ENCODE assay signal across 8 cellular contexts in genomic region chr20:50308513-50309279, GRCh38.
A peak's percentile ranks its signal among the peaks of the same experiment; 100 is the strongest.
DNase-seq lines count a peak whose midpoint lies in the region; ATAC-seq and TF ChIP-seq lines count a peak whose summit lies in the region.

No MANE protein-coding gene starts in this region.

- peak overlapping the region; percentile 39 for H3K4me3 ChIP-seq in AG10803 (ENCODE audit: low read length)

- ATAC-seq in left lobe of liver (peak; percentile 45), GM19023 (IDR thresholded peaks at IDR 0.05; ENCODE audit: unreplicated experiment) (no peak), GM18517 (IDR thresholded peaks at IDR 0.05; ENCODE audit: unreplicated experiment) (no peak), HG03565 (IDR thresholded peaks at IDR 0.05; ENCODE audit: unreplicated experiment) (no peak)

- H3K27ac ChIP-seq in cingulate gyrus (ENCODE audit: low read depth, low read length), result peak overlapping the region; percentile 82

- TF ChIP-seq CTCF in AG10803 (conservative IDR thresholded peaks at IDR 0.05; ENCODE audit: low read length), result peak; percentile 21; the same call in 1 of the 2 replicates

- peak; percentile 100 for DNase-seq in AG10803 (ENCODE audit: low read depth)
- DNase-seq in NCI-H510A treated with DMSO at 0.1 percent for 48 hours (lab: John Stamatoyannopoulos, UW), result peak; percentile 60
- DNase-seq in left lobe of liver (ENCODE audit: low spot score), result peak; percentile 88
- peak; percentile 99 for DNase-seq in stromal cell of bone marrow (ENCODE audit: low read depth)
